24 cellular contexts compared by ENCODE assay signal in genomic region chr6:130677312-130677711, GRCh38.
"Had no signal": no experiment of that assay in that cellular context is flagged by ENCODE, and none has a peak within 500 bp of the region (broad histone marks: within the 10 kb centered on the region; RNA-seq: fewer than 3 reads in every experiment).

No MANE protein-coding gene starts in this region.

- H3K27ac ChIP-seq: dorsolateral prefrontal cortex, hepatocyte, left ventricle myocardium inferior, lower lobe of right lung, pancreas, tibial nerve, upper lobe of right lung had no signal

- H3K4me1 Mint-ChIP-seq: memory B cell, natural killer cell, neural crest cell had no signal

- DNase-seq: cortex of kidney; dorsolateral prefrontal cortex; effector CD8-positive, alpha-beta T cell; foreskin melanocyte; head of caudate nucleus; kidney; left cardiac atrium; left ventricle myocardium inferior; lower lobe of right lung; natural killer cell; nucleus accumbens; pancreas; right cardiac atrium; small intestine; stimulated activated CD4-positive, alpha-beta T cell treated with anti-CD3 and anti-CD28 coated beads, Interleukin-12 subunit alpha, Interleukin-12 subunit beta, amount 100 ng/mL, for 4 hours; stimulated activated naive CD4-positive, alpha-beta T cell treated with Interleukin-2 at 50 U/mL for 16 hours; testis; upper lobe of right lung had no signal

- H3K36me3 ChIP-seq: left ventricle myocardium inferior, lower lobe of right lung, pancreas, tibial nerve, upper lobe of right lung had no signal

- H3K9me3 ChIP-seq: pancreas, testis, upper lobe of right lung had no signal

- H3K4me3 Mint-ChIP-seq: memory B cell, mesothelial cell of epicardium, natural killer cell, neural crest cell had no signal

- ATAC-seq: left cardiac atrium, lower lobe of right lung, natural killer cell, pancreas, right cardiac atrium, upper lobe of right lung had no signal

- H3K36me3 Mint-ChIP-seq: memory B cell, natural killer cell had no signal

- H3K4me3 ChIP-seq: dorsolateral prefrontal cortex, hepatocyte, left ventricle myocardium inferior, lower lobe of right lung, pancreas, testis, tibial nerve, upper lobe of right lung had no signal

- H3K27me3 Mint-ChIP-seq: progenitor cell of endocrine pancreas had no signal

- H3K27me3 ChIP-seq: dorsolateral prefrontal cortex, hepatocyte, pancreas, testis, tibial nerve, upper lobe of right lung had no signal

- H3K27ac Mint-ChIP-seq: memory B cell, mesothelial cell of epicardium, natural killer cell, progenitor cell of endocrine pancreas had no signal

- H3K4me1 ChIP-seq: left ventricle myocardium inferior, pancreas had no signal
